ENCODE assay signal across 31 cellular contexts in the genomic region with DNA sequence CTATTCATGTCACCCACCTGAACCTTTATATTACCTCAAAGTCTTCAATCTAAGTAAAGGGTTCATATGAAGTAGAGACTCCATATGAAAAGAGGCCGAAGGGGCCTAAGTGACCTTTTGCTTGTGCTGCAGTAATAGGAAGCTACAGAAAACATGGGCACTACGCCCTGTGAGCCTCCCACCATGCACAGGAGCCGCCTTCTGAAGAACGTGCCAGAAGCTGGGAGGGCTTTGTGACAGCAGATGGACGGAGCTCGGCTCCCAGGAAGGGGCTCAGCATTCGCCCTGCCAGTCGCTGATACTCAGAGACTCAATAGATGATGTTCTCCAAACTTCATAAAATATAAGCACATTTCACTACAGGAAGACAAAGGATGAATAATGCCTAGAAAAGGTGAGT. TPM values are rescaled to one million over a fixed set of nuclear protein-coding genes. Genes with fewer than 3 reads are reported as not detected.
"Had no signal": no experiment of that assay in that cellular context is flagged by ENCODE, and none has a peak within 500 bp of the region (broad histone marks: within the 10 kb centered on the region; RNA-seq: fewer than 3 reads in every experiment).

No MANE protein-coding gene starts in this region.

- H3K27me3 Mint-ChIP-seq: naive B cell; naive thymus-derived CD8-positive, alpha-beta T cell had no signal

- H3K9me3 Mint-ChIP-seq: mesothelial cell of epicardium; naive B cell; naive thymus-derived CD8-positive, alpha-beta T cell had no signal

- DNase-seq: dermis blood vessel endothelial cell; effector CD4-positive, alpha-beta T cell; effector memory CD4-positive, alpha-beta T cell; erythroblast; esophagus squamous epithelium; foreskin fibroblast; foreskin melanocyte; gastrocnemius medialis; glutamatergic neuron; head of caudate nucleus; heart right ventricle; hippocampal formation; left cardiac atrium; left lung; left ventricle myocardium superior; lower lobe of right lung; mesenchymal stem cell; naive B cell; naive thymus-derived CD8-positive, alpha-beta T cell had no signal

- H3K4me3 Mint-ChIP-seq: mesothelial cell of epicardium; naive B cell; naive thymus-derived CD8-positive, alpha-beta T cell had no signal

- ATAC-seq: esophagus mucosa; gastrocnemius medialis; heart right ventricle; left cardiac atrium; left lung; left ventricle myocardium superior; lower lobe of right lung; mucosa of descending colon; naive thymus-derived CD8-positive, alpha-beta T cell had no signal

- H3K4me3 ChIP-seq: coronary artery, dorsolateral prefrontal cortex, esophagus squamous epithelium, gastrocnemius medialis, heart right ventricle, left lung, lower lobe of right lung, mucosa of descending colon had no signal

- H3K27me3 ChIP-seq: dorsolateral prefrontal cortex, esophagus squamous epithelium, gastrocnemius medialis, heart right ventricle, left lung had no signal

- H3K27ac Mint-ChIP-seq: mesothelial cell of epicardium had no signal

- FAIRE-seq: islet of Langerhans, keratinocyte had no signal

- H3K4me1 Mint-ChIP-seq: mesothelial cell of epicardium, naive B cell had no signal

RNA-seq across cellular contexts. Expression of a gene that starts 36.8 kb away (rescaled TPM):
- total RNA-seq: gastrocnemius medialis, glomerular endothelial cell, left ventricle myocardium superior, lung microvascular endothelial cell, myocyte had no signal

RNA-seq across cellular contexts. Expression of a gene that starts 46.9 kb away (rescaled TPM):
- total RNA-seq: dermis blood vessel endothelial cell; esophagus mucosa; gastrocnemius medialis; glomerular endothelial cell; left cardiac atrium; left lung; left ventricle myocardium superior; lower leg skin; lower lobe of right lung; lung microvascular endothelial cell; mesenteric fat pad; myocyte; naive thymus-derived CD8-positive, alpha-beta T cell had no signal
